ENCODE assay signal across 15 cellular contexts in the genomic region with DNA sequence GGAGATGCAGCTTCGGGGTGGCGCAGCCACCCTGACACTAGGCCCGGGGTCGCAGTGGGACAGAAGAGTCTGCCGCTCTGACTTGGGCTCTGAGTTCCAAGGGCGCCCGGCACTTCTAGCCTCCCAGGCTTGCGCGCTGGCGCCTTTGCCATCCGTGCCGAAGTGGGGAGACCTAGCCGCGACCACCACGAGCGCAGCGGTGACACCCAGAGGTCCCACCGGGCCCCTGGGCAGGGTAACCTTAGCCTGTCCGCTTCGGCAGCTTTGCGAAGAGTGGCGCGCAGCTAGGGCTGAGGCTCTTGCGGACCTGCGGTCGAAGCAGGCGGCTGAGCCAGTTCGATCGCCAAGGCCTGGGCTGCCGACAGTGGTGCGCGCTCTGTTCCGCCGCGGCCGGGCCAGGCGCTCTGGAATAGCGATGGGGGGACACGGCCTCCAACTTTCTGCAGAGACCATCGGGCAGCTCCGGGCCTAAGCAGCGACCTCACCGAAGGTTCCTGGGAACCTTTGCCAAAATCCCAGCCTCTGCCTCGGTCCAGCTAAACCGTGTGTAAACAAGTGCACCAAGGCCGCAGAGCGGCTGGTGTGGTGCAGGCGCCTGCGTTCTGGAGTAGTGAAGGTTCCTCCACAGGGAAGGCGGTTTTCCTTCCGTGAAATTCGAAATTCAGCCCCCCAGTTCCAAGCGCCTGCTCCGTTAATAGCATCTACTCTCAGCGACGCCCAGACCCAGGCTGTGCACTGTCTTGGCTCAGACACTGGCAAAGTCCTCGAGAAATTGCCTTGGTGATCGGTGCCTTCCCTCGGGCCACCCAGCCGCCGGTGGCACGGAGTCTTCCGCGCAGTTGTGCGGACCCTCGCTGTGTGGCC. TPM values are rescaled to one million over a fixed set of nuclear protein-coding genes. Genes with fewer than 3 reads are reported as not detected.
DNase-seq lines count a peak whose midpoint lies in the region; ATAC-seq and TF ChIP-seq lines count a peak whose summit lies in the region.
"Had no signal": no experiment of that assay in that cellular context is flagged by ENCODE, and none has a peak within 500 bp of the region (broad histone marks: within the 10 kb centered on the region; RNA-seq: fewer than 3 reads in every experiment).

No MANE protein-coding gene starts in this region.

- H3K4me2 ChIP-seq in neuronal stem cell (ENCODE audit: insufficient read depth, low read length, poor library complexity, severe bottlenecking) (no peak overlapping the region), PC-3 (ENCODE audit: low read length) (no peak overlapping the region)

- no peaks in the 10 kb centered on the region for H3K79me2 ChIP-seq in PC-3 (ENCODE audit: low read length)

- no TSS peak for BruUV-seq in PC-3 (replicated peaks; lab: Mats Ljungman, UMichigan)

- no peak overlapping the region for H2BK120ac ChIP-seq in neuronal stem cell (ENCODE audit: low read depth, low read length)

- H3K36me3 ChIP-seq in HUES6 (ENCODE audit: control insufficient read depth, insufficient read depth, low read length) = no peaks in the 10 kb centered on the region
- H3K36me3 ChIP-seq in neuronal stem cell (replicated peaks in 1 of 2; ENCODE audit: control insufficient read depth in 2 of 2, insufficient read depth in 2 of 2, low read length in 2 of 2) = no peaks in the 10 kb centered on the region
- H3K36me3 ChIP-seq in PC-3 (ENCODE audit: low read depth, low read length) = no peaks in the 10 kb centered on the region
- H3K36me3 ChIP-seq: Peyer's patch had no signal

- H3K79me1 ChIP-seq in neuronal stem cell (ENCODE audit: low read depth, low read length) = no peaks in the 10 kb centered on the region

- no peaks in the 10 kb centered on the region for H3K9me2 ChIP-seq in PC-3 (replicated peaks; ENCODE audit: low read length)

- CTCF ChIA-PET in AG04450 (lab: Charles Lee) (interaction anchor here (2.0 kb wide), 1 partner anchor 26 kb away, joined by 4 read pairs; no protein-coding TSS in a partner anchor), PC-3 (lab: Charles Lee) (no interaction called here)

- peak overlapping the region; percentile 7 for H3K18ac ChIP-seq in neuronal stem cell (ENCODE audit: low read length)

- no peak overlapping the region for H4K91ac ChIP-seq in neuronal stem cell (ENCODE audit: low read depth, low read length, poor library complexity)

- ATAC-seq in right cardiac atrium (no peak), GM18907 (IDR thresholded peaks at IDR 0.05; ENCODE audit: unreplicated experiment) (no peak), PC-3 (no peak), HG02588 (IDR thresholded peaks at IDR 0.05; ENCODE audit: unreplicated experiment) (no peak)

- H3K27ac ChIP-seq in AG04450 (ENCODE audit: low read depth, low read length) = no peak overlapping the region
- H3K27ac ChIP-seq in HUES6 (ENCODE audit: low read depth, low read length) = no peak overlapping the region
- H3K27ac ChIP-seq in right cardiac atrium (ENCODE audit: low read length) = no peak overlapping the region
- no peak overlapping the region for H3K27ac ChIP-seq in neuronal stem cell (replicated peaks; ENCODE audit: low read length)
- no peak overlapping the region for H3K27ac ChIP-seq in PC-3 (ENCODE audit: low read length)
- H3K27ac ChIP-seq: Peyer's patch had no signal

- H3K9ac ChIP-seq in HUES6 (ENCODE audit: low read length) = no peak overlapping the region
- no peak overlapping the region for H3K9ac ChIP-seq in neuronal stem cell (ENCODE audit: low read depth, low read length, poor library complexity)
- no peak overlapping the region for H3K9ac ChIP-seq in PC-3 (ENCODE audit: low read length)

- H3K4ac ChIP-seq in neuronal stem cell (ENCODE audit: low read length) = no peak overlapping the region

- POLR2A ChIA-PET in AG04450 (lab: Yijun Ruan, JAX) (no interaction called here), PC-3 (lab: Charles Lee; ENCODE audit: unreplicated experiment) (no interaction called here)

- no peak for DNase-seq in AG04450 (ENCODE audit: low read depth, low spot score)
- peak in 1 of 3 donors; percentile 42 for DNase-seq in right cardiac atrium
- DNase-seq in neuronal stem cell (ENCODE audit: low spot score) = no peak
- no peak for DNase-seq in PC-3
- no peak for DNase-seq in SHP77 treated with DMSO at 0.1 percent for 48 hours (lab: John Stamatoyannopoulos, UW)
- DNase-seq: activated effector memory CD4-positive, alpha-beta T cell treated with Interleukin-2 at 50 U/mL for 16 hours; Kasumi-1; Peyer's patch; stimulated activated CD4-positive, alpha-beta T cell treated with anti-CD3 and anti-CD28 coated beads, Interleukin-4, amount 100 ng/mL, for 24 hours had no signal

- peak overlapping the region; percentile 72 for H2AK5ac ChIP-seq in neuronal stem cell (ENCODE audit: low read depth, low read length)

- peaks cover 95% of the 10 kb centered on the region for H3K27me3 ChIP-seq in AG04450 (ENCODE audit: control insufficient read depth, insufficient read depth, low read length)
- peaks cover 100% of the 10 kb centered on the region for H3K27me3 ChIP-seq in HUES6 (ENCODE audit: control insufficient read depth, insufficient read depth, low read length)
- no peaks in the 10 kb centered on the region for H3K27me3 ChIP-seq in right cardiac atrium (ENCODE audit: control insufficient read depth, insufficient read depth)
- peaks cover 62 to 98% (median 93%) of the 10 kb centered on the region in 3 experiments for H3K27me3 ChIP-seq in neuronal stem cell (ENCODE audit: control insufficient read depth in 3 of 3, insufficient read depth in 3 of 3, low read depth in 1 of 3, low read length in 3 of 3)
- peaks cover 46% of the 10 kb centered on the region for H3K27me3 ChIP-seq in PC-3 (ENCODE audit: low read length)

- no peak overlapping the region for H3K23ac ChIP-seq in neuronal stem cell (ENCODE audit: low read depth, low read length, poor library complexity)

- H3K4me3 ChIP-seq in AG04450 (ENCODE audit: low read depth, low read length) (peak overlapping the region; percentile 7; the same call in 1 of the 2 replicates), HUES6 (ENCODE audit: low read depth, low read length) (peak overlapping the region; percentile 25), right cardiac atrium (ENCODE audit: low read length) (peak overlapping the region; percentile 3), neuronal stem cell (ENCODE audit: low read length in 2 of 2) (no peak overlapping the region), PC-3 (ENCODE audit: low read length) (no peak overlapping the region)

- 5% methylated on average over 66 of the region's 66 CpGs for WGBS in right cardiac atrium
- WGBS in neuronal stem cell (ENCODE audit: extremely low coverage in 2 of 2, insufficient read length in 2 of 2, insufficient replicate concordance in 1 of 2), 2 donors = no CpG with 5 or more reads among the region's 66 CpGs

- TF ChIP-seq CTCF in AG04450 (IDR thresholded peaks at IDR 0.05; ENCODE audit: low read depth, low read length) (no peak), PC-3 (conservative IDR thresholded peaks at IDR 0.05; ENCODE audit: low read depth, low read length) (no peak)

- H3K4me1 ChIP-seq in HUES6 (ENCODE audit: control insufficient read depth, insufficient read depth, low read length) (peaks cover 30% of the 10 kb centered on the region), right cardiac atrium (ENCODE audit: control insufficient read depth, insufficient read depth, low read length) (peaks cover 1% of the 10 kb centered on the region), neuronal stem cell (ENCODE audit: control insufficient read depth in 2 of 2, insufficient read depth in 1 of 2, low read depth in 1 of 2, low read length in 2 of 2) (peaks cover 2 to 14% of the 10 kb centered on the region in 2 donors), PC-3 (ENCODE audit: insufficient read depth, low read length) (no peaks in the 10 kb centered on the region)

- H4K20me1 ChIP-seq in PC-3 (ENCODE audit: low read length) = no peaks in the 10 kb centered on the region

- no peak overlapping the region for H2BK5ac ChIP-seq in neuronal stem cell (ENCODE audit: low read length)

- H2BK12ac ChIP-seq in neuronal stem cell (ENCODE audit: low read length) = no peak overlapping the region

- H2BK15ac ChIP-seq in neuronal stem cell (ENCODE audit: low read length) = no peak overlapping the region

- no peak overlapping the region for H3K14ac ChIP-seq in neuronal stem cell (ENCODE audit: low read length)

- H2AFZ ChIP-seq in neuronal stem cell (ENCODE audit: low read length) (peak overlapping the region; percentile 90), PC-3 (ENCODE audit: low read length) (no peak overlapping the region)

- H3F3A ChIP-seq in PC-3 (ENCODE audit: low read length, unreplicated experiment) = no peaks in the 10 kb centered on the region

- no peak overlapping the region for H4K8ac ChIP-seq in neuronal stem cell (ENCODE audit: low read depth, low read length)

- intact Hi-C loops in right cardiac atrium (cut with DNase I) = no loop called here
- intact Hi-C loops in PC-3 (cut with micrococcal nuclease) = no loop called here

- H3K9me3 ChIP-seq in AG04450 (ENCODE audit: control insufficient read depth, insufficient read depth, low read length) (peaks cover 13% of the 10 kb centered on the region; the same call in 1 of the 2 replicates), HUES6 (ENCODE audit: control insufficient read depth, insufficient read depth, low read depth, low read length) (no peaks in the 10 kb centered on the region), right cardiac atrium (ENCODE audit: control insufficient read depth, low read length) (no peaks in the 10 kb centered on the region), neuronal stem cell (replicated peaks in 1 of 2; ENCODE audit: control insufficient read depth in 2 of 2, insufficient read depth in 1 of 2, low read depth in 1 of 2, low read length in 2 of 2) (peaks cover 0 to 4% of the 10 kb centered on the region in 2 donors), PC-3 (ENCODE audit: low read length) (no peaks in the 10 kb centered on the region)
- H3K9me3 ChIP-seq: Peyer's patch had no signal

RNA-seq across cellular contexts. Expression of a gene that starts 7.4 kb away (rescaled TPM):
- not detected in 2 replicates for polyA plus RNA-seq in AG04450 (2011; rRNA removed)
- not detected in 2 replicates for polyA minus RNA-seq in AG04450 (2011; rRNA and poly(A)+ RNA removed)
- not detected for total RNA-seq in right cardiac atrium
- not detected for polyA plus RNA-seq in right cardiac atrium
- polyA plus RNA-seq in neuronal stem cell (2013, experiment 1 of 2) = not detected
- not detected for polyA plus RNA-seq in neuronal stem cell (2013, experiment 2 of 2)
- total RNA-seq in PC-3 (2014; rRNA removed) = not detected in 2 replicates
- total RNA-seq: natural killer cell treated with Interleukin-12 subunit alpha and Interleukin-12 subunit beta and Interleukin-15 and Interleukin-18, amount 100 ng/mL, for 72 hours; Peyer's patch; temporal lobe had no signal
- polyA plus RNA-seq: CD14-positive monocyte had no signal

Comparison
In these comparisons a context has a peak if more than half of its experiments do, and no peak if none do; other contexts are left out.
1. H3K4me3 ChIP-seq: peak in AG04450 (single experiment), HUES6 (single experiment) and right cardiac atrium (single experiment); none in neuronal stem cell (0 of 2) and PC-3 (single experiment).